ENCODE assay signal across 8 cellular contexts in genomic region chr14:32073537-32074189, GRCh38. TPM values are rescaled to one million over a fixed set of nuclear protein-coding genes. Genes with fewer than 3 reads are reported as not detected.
DNase-seq lines count a peak whose midpoint lies in the region; ATAC-seq and TF ChIP-seq lines count a peak whose summit lies in the region.

No MANE protein-coding gene starts in this region.

- H3K4me3 ChIP-seq in esophagus squamous epithelium, result no peak overlapping the region
- no peak overlapping the region for H3K4me3 ChIP-seq in osteoblast (ENCODE audit: insufficient read depth, low read length)

- peak; percentile 27 for ATAC-seq in HG03066 (IDR thresholded peaks at IDR 0.05; ENCODE audit: low read depth, unreplicated experiment)
- ATAC-seq in HG03135 (IDR thresholded peaks at IDR 0.05; ENCODE audit: unreplicated experiment), result no peak

- peaks cover 6% of the 10 kb centered on the region for H4K20me1 ChIP-seq in osteoblast (ENCODE audit: insufficient read depth, low read length)

- H3K79me2 ChIP-seq in osteoblast (ENCODE audit: insufficient read depth, low read length), result peaks cover 12% of the 10 kb centered on the region

- H3K36me3 ChIP-seq in esophagus squamous epithelium (no peaks in the 10 kb centered on the region), osteoblast (ENCODE audit: insufficient read depth, low read length) (no peaks in the 10 kb centered on the region)

- DNase-seq in activated CD4-positive, CD25-positive, alpha-beta regulatory T cell (lab: John Stamatoyannopoulos, UW), result peak; percentile 4 to 15 (median 7)
- DNase-seq in activated CD4-positive, CD25-positive, alpha-beta regulatory T cell treated with anti-CD3 and anti-CD28 coated beads, Interleukin-2, amount 50 U/mL, for 72 hours, result no peak
- peak; percentile 76 for DNase-seq in NCI-H345 treated with DMSO at 0.1 percent for 48 hours (lab: John Stamatoyannopoulos, UW; ENCODE audit: unreplicated experiment)
- peak; percentile 55 for DNase-seq in activated CD4-positive, alpha-beta T cell treated with anti-CD3 and anti-CD28 coated beads for 48 hours
- DNase-seq in esophagus squamous epithelium (lab: John Stamatoyannopoulos, UW), result no peak
- peak; percentile 95 for DNase-seq in osteoblast (ENCODE audit: insufficient read length, low spot score, missing footprints)

- H3K9me3 ChIP-seq in esophagus squamous epithelium, result no peaks in the 10 kb centered on the region
- H3K9me3 ChIP-seq in osteoblast (ENCODE audit: low read depth, low read length), result no peaks in the 10 kb centered on the region

- intact Hi-C loops in esophagus squamous epithelium (cut with DNase I), result loop anchor here (5.0 kb wide), 1 partner anchor 179 kb away; no protein-coding TSS in a partner anchor

- H3K4me2 ChIP-seq in osteoblast (ENCODE audit: insufficient read depth, low read length), result no peak overlapping the region

- H3K4me1 ChIP-seq in esophagus squamous epithelium (peaks cover 0 to 36% (median 5%) of the 10 kb centered on the region in 3 donors), osteoblast (ENCODE audit: insufficient read depth, low read length) (peaks cover 8% of the 10 kb centered on the region)

- TF ChIP-seq CTCF in esophagus squamous epithelium (IDR thresholded peaks at IDR 0.05) (peak; percentile 69 to 82 (median 77)), osteoblast (IDR thresholded peaks at IDR 0.05; ENCODE audit: extremely low read depth, low read depth, low read length) (peak; percentile 75)

- TF ChIP-seq POLR2A in esophagus squamous epithelium (IDR thresholded peaks at IDR 0.05), result no peak

- H3K27me3 ChIP-seq in esophagus squamous epithelium (no peaks in the 10 kb centered on the region), osteoblast (ENCODE audit: insufficient read depth, low read length) (peaks cover 3% of the 10 kb centered on the region)

- H3K27ac ChIP-seq in esophagus squamous epithelium (peak overlapping the region in 2 of 4 donors; percentile 99 to 100), osteoblast (ENCODE audit: low read depth, low read length) (no peak overlapping the region)

- no peak overlapping the region for H2AFZ ChIP-seq in osteoblast (ENCODE audit: low read length)

- WGBS in esophagus squamous epithelium, 2 donors, result 80 to 88% methylated on average over 6 of the region's 6 CpGs

RNA-seq across cellular contexts. Expression of gene ARHGAP5, which starts 3.4 kb away (rescaled TPM):
- total RNA-seq in esophagus squamous epithelium, result 100 to 1,000 TPM in 2 of 4 donors, 10 to 100 TPM in 2; 77.7 to 139 (median 100) TPM
- total RNA-seq in osteoblast, result 85.7 and 88.7 TPM in 2 replicates

Comparison
In these comparisons a context has a peak if more than half of its experiments do, and no peak if none do; other contexts are left out.
1. DNase-seq: peak in activated CD4-positive, CD25-positive, alpha-beta regulatory T cell (4 of 4), NCI-H345 treated with DMSO at 0.1 percent for 48 hours (single experiment), activated CD4-positive, alpha-beta T cell treated with anti-CD3 and anti-CD28 coated beads for 48 hours (single experiment) and osteoblast (single experiment); none in activated CD4-positive, CD25-positive, alpha-beta regulatory T cell treated with anti-CD3 and anti-CD28 coated beads, Interleukin-2, amount 50 U/mL, for 72 hours (single experiment) and esophagus squamous epithelium (single experiment).